ENCODE assay signal across 2 cellular contexts in the genomic region with DNA sequence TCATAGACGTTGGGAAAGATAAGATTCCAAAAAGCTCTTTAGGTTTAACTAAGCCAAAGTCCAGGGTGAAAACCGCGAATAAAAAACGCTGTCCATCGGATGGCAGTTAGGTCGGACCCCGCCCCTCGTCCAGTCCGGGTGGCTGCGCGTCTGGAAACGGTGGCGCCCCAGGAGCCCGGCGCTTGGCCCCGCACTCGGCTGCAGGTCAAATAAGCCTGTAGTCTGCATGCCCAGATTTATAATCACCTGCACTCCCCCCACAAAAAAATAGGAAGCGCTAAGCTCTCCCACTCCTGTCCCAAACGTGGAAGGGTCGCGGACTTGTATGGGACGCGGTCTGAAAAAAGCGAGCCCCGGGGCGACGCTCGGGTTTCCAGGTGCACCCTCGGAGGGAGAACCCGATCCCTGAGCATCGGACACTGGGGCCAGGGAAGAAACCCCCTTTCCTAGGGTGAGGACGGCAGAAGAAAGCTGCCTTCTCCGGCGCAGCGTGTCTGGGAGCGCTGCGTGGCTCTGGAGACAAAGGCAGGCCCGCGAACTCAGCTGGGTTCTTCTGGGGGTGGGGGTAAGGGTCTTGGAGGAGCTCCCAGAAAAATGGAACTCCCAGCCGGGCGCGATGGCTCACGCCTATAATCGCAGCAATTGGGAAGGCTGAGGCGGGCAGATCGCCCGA.
TF ChIP-seq lines count a peak whose summit lies in the region.

No MANE protein-coding gene starts in this region.

TF ChIP-seq in GM23338, 12 proteins besides CTCF, POLR2A, EP300 and RAD21 (continues in another document):
- TF ChIP-seq, protein P1, sequence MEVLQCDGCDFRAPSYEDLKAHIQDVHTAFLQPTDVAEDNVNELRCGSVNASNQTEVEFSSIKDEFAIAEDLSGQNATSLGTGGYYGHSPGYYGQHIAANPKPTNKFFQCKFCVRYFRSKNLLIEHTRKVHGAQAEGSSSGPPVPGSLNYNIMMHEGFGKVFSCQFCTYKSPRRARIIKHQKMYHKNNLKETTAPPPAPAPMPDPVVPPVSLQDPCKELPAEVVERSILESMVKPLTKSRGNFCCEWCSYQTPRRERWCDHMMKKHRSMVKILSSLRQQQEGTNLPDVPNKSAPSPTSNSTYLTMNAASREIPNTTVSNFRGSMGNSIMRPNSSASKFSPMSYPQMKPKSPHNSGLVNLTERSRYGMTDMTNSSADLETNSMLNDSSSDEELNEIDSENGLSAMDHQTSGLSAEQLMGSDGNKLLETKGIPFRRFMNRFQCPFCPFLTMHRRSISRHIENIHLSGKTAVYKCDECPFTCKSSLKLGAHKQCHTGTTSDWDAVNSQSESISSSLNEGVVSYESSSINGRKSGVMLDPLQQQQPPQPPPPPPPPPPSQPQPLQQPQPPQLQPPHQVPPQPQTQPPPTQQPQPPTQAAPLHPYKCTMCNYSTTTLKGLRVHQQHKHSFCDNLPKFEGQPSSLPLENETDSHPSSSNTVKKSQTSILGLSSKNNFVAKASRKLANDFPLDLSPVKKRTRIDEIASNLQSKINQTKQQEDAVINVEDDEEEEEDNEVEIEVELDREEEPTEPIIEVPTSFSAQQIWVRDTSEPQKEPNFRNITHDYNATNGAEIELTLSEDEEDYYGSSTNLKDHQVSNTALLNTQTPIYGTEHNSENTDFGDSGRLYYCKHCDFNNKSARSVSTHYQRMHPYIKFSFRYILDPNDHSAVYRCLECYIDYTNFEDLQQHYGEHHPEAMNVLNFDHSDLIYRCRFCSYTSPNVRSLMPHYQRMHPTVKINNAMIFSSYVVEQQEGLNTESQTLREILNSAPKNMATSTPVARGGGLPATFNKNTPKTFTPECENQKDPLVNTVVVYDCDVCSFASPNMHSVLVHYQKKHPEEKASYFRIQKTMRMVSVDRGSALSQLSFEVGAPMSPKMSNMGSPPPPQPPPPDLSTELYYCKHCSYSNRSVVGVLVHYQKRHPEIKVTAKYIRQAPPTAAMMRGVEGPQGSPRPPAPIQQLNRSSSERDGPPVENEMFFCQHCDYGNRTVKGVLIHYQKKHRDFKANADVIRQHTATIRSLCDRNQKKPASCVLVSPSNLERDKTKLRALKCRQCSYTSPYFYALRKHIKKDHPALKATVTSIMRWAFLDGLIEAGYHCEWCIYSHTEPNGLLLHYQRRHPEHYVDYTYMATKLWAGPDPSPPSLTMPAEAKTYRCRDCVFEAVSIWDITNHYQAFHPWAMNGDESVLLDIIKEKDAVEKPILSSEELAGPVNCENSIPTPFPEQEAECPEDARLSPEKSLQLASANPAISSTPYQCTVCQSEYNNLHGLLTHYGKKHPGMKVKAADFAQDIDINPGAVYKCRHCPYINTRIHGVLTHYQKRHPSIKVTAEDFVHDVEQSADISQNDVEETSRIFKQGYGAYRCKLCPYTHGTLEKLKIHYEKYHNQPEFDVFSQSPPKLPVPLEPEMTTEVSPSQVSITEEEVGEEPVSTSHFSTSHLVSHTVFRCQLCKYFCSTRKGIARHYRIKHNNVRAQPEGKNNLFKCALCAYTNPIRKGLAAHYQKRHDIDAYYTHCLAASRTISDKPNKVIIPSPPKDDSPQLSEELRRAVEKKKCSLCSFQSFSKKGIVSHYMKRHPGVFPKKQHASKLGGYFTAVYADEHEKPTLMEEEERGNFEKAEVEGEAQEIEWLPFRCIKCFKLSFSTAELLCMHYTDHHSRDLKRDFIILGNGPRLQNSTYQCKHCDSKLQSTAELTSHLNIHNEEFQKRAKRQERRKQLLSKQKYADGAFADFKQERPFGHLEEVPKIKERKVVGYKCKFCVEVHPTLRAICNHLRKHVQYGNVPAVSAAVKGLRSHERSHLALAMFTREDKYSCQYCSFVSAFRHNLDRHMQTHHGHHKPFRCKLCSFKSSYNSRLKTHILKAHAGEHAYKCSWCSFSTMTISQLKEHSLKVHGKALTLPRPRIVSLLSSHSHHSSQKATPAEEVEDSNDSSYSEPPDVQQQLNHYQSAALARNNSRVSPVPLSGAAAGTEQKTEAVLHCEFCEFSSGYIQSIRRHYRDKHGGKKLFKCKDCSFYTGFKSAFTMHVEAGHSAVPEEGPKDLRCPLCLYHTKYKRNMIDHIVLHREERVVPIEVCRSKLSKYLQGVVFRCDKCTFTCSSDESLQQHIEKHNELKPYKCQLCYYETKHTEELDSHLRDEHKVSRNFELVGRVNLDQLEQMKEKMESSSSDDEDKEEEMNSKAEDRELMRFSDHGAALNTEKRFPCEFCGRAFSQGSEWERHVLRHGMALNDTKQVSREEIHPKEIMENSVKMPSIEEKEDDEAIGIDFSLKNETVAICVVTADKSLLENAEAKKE (CRISPR knock-in tag; IDR thresholded peaks at IDR 0.05), result no peak
- TF ChIP-seq, protein P2, sequence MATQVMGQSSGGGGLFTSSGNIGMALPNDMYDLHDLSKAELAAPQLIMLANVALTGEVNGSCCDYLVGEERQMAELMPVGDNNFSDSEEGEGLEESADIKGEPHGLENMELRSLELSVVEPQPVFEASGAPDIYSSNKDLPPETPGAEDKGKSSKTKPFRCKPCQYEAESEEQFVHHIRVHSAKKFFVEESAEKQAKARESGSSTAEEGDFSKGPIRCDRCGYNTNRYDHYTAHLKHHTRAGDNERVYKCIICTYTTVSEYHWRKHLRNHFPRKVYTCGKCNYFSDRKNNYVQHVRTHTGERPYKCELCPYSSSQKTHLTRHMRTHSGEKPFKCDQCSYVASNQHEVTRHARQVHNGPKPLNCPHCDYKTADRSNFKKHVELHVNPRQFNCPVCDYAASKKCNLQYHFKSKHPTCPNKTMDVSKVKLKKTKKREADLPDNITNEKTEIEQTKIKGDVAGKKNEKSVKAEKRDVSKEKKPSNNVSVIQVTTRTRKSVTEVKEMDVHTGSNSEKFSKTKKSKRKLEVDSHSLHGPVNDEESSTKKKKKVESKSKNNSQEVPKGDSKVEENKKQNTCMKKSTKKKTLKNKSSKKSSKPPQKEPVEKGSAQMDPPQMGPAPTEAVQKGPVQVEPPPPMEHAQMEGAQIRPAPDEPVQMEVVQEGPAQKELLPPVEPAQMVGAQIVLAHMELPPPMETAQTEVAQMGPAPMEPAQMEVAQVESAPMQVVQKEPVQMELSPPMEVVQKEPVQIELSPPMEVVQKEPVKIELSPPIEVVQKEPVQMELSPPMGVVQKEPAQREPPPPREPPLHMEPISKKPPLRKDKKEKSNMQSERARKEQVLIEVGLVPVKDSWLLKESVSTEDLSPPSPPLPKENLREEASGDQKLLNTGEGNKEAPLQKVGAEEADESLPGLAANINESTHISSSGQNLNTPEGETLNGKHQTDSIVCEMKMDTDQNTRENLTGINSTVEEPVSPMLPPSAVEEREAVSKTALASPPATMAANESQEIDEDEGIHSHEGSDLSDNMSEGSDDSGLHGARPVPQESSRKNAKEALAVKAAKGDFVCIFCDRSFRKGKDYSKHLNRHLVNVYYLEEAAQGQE (IDR thresholded peaks at IDR 0.05; ENCODE audit: unreplicated experiment), result no peak
- TF ChIP-seq CREB1 (CRISPR knock-in tag; IDR thresholded peaks at IDR 0.05; ENCODE audit: low read depth) (peak; percentile 7; the same call in 1 of the 2 replicates), POLR2AphosphoS5 (IDR thresholded peaks at IDR 0.05; ENCODE audit: low read depth) (peak; percentile 66), ZNF114 (CRISPR knock-in tag; IDR thresholded peaks at IDR 0.05) (0 out of 2 replicates have a peak, but pooled peaks have one; percentile 15), STAT1 (IDR thresholded peaks at IDR 0.05; ENCODE audit: unreplicated experiment) (no peak), NANOG (IDR thresholded peaks at IDR 0.05; ENCODE audit: borderline replicate concordance) (no peak)

TF ChIP-seq in H1, 55 proteins besides CTCF, POLR2A, EP300 and RAD21:
- TF ChIP-seq POLR2AphosphoS5 (IDR thresholded peaks at IDR 0.05; ENCODE audit: low read depth, low read length), result peak; percentile 95
- TF ChIP-seq CEBPB (IDR thresholded peaks at IDR 0.05; ENCODE audit: low read depth, low read length), result no peak
- TF ChIP-seq PHF8 (conservative IDR thresholded peaks at IDR 0.05; ENCODE audit: low read depth, low read length), result peak; percentile 75
- TF ChIP-seq SIN3A (conservative IDR thresholded peaks at IDR 0.05 in 1 of 2, IDR thresholded peaks at IDR 0.05 in 1 of 2; ENCODE audit: low read depth in 1 of 2, low read length in 2 of 2), result peak in 1 of 2 experiments; percentile 62; a peak in 1 of 4 replicates
- TF ChIP-seq GABPA (IDR thresholded peaks at IDR 0.05; ENCODE audit: borderline replicate concordance, insufficient read depth, low read length), result no peak
- no peak for TF ChIP-seq SAP30 (IDR thresholded peaks at IDR 0.05; ENCODE audit: insufficient read depth, insufficient replicate concordance, low read length)
- no peak for TF ChIP-seq KDM5A (IDR thresholded peaks at IDR 0.05; ENCODE audit: low read length)
- TF ChIP-seq, protein P3, sequence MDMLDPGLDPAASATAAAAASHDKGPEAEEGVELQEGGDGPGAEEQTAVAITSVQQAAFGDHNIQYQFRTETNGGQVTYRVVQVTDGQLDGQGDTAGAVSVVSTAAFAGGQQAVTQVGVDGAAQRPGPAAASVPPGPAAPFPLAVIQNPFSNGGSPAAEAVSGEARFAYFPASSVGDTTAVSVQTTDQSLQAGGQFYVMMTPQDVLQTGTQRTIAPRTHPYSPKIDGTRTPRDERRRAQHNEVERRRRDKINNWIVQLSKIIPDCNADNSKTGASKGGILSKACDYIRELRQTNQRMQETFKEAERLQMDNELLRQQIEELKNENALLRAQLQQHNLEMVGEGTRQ (IDR thresholded peaks at IDR 0.05; ENCODE audit: low read length), result no peak
- no peak for TF ChIP-seq KDM1A (IDR thresholded peaks at IDR 0.05; ENCODE audit: borderline replicate concordance, low read length)
- TF ChIP-seq, protein P4, sequence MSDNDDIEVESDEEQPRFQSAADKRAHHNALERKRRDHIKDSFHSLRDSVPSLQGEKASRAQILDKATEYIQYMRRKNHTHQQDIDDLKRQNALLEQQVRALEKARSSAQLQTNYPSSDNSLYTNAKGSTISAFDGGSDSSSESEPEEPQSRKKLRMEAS (IDR thresholded peaks at IDR 0.05), result peak; percentile 80
- 0 out of 4 replicates have a peak, but pooled peaks of 1 of the 2 experiments have one; percentile 5 for TF ChIP-seq HDAC2 (IDR thresholded peaks at IDR 0.05; ENCODE audit: borderline replicate concordance in 1 of 2, low read depth in 2 of 2, low read length in 2 of 2)
- peak; percentile 81 for TF ChIP-seq ASH2L (IDR thresholded peaks at IDR 0.05; ENCODE audit: low read length)
- TF ChIP-seq SIRT6 (IDR thresholded peaks at IDR 0.05; ENCODE audit: low read length), result no peak
- TF ChIP-seq TCF12 (IDR thresholded peaks at IDR 0.05; ENCODE audit: low read depth, low read length), result no peak
- TF ChIP-seq POU5F1 (IDR thresholded peaks at IDR 0.05; ENCODE audit: low read depth, low read length), result no peak
- TF ChIP-seq SP4 (IDR thresholded peaks at IDR 0.05; ENCODE audit: low read length), result no peak
- TF ChIP-seq TAF1 (IDR thresholded peaks at IDR 0.05; ENCODE audit: low read depth, low read length), result peak; percentile 84
- TF ChIP-seq TBP (IDR thresholded peaks at IDR 0.05; ENCODE audit: low read depth, low read length), result peak; percentile 87
- no peak for TF ChIP-seq RNF2 (IDR thresholded peaks at IDR 0.05; ENCODE audit: borderline replicate concordance, low read depth, low read length, missing control alignments, poor library complexity, severe bottlenecking)
- no peak for TF ChIP-seq BACH1 (IDR thresholded peaks at IDR 0.05; ENCODE audit: low read length)
- no peak for TF ChIP-seq CBX5 (IDR thresholded peaks at IDR 0.05; ENCODE audit: low read depth, low read length)
- no peak for TF ChIP-seq MAFK (IDR thresholded peaks at IDR 0.05; ENCODE audit: low read depth, low read length)
- TF ChIP-seq YY1 (IDR thresholded peaks at IDR 0.05; ENCODE audit: low read depth, low read length), result no peak; the same call in 1 of the 2 replicates
- TF ChIP-seq BRCA1 (IDR thresholded peaks at IDR 0.05; ENCODE audit: low read depth, low read length), result no peak
- no peak for TF ChIP-seq EGR1 (IDR thresholded peaks at IDR 0.05; ENCODE audit: borderline replicate concordance, low read depth, low read length)
- peak; percentile 53 for TF ChIP-seq TAF7 (optimal IDR thresholded peaks at IDR 0.05; ENCODE audit: borderline replicate concordance, low read depth, low read length)
- peak; percentile 78; the same call in 1 of the 2 replicates for TF ChIP-seq RBBP5 (IDR thresholded peaks at IDR 0.05; ENCODE audit: borderline replicate concordance, low read depth, low read length)
- no peak for TF ChIP-seq CHD2 (IDR thresholded peaks at IDR 0.05; ENCODE audit: low read length)
- TF ChIP-seq ATF3 (IDR thresholded peaks at IDR 0.05; ENCODE audit: insufficient read depth, low read depth, low read length), result no peak
- TF ChIP-seq SIX5 (IDR thresholded peaks at IDR 0.05; ENCODE audit: low read depth, low read length), result no peak
- TF ChIP-seq CTBP2 (IDR thresholded peaks at IDR 0.05; ENCODE audit: borderline replicate concordance, insufficient read depth, insufficient read length, low read length), result no peak
- no peak for TF ChIP-seq SP2 (IDR thresholded peaks at IDR 0.05; ENCODE audit: low read length)
- TF ChIP-seq, protein P5, sequence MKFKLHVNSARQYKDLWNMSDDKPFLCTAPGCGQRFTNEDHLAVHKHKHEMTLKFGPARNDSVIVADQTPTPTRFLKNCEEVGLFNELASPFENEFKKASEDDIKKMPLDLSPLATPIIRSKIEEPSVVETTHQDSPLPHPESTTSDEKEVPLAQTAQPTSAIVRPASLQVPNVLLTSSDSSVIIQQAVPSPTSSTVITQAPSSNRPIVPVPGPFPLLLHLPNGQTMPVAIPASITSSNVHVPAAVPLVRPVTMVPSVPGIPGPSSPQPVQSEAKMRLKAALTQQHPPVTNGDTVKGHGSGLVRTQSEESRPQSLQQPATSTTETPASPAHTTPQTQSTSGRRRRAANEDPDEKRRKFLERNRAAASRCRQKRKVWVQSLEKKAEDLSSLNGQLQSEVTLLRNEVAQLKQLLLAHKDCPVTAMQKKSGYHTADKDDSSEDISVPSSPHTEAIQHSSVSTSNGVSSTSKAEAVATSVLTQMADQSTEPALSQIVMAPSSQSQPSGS (IDR thresholded peaks at IDR 0.05; ENCODE audit: low read length), result 0 out of 2 replicates have a peak, but pooled peaks have one; percentile 38
